Comparison of ENCODE assay signal across 19 cellular contexts in genomic region chr10:1151071-1152033, GRCh38.
DNase-seq lines count a peak whose midpoint lies in the region; ATAC-seq and TF ChIP-seq lines count a peak whose summit lies in the region.
"Had no signal": no experiment of that assay in that cellular context is flagged by ENCODE, and none has a peak within 500 bp of the region (broad histone marks: within the 10 kb centered on the region; RNA-seq: fewer than 3 reads in every experiment).

No MANE protein-coding gene starts in this region.

- no peak overlapping the region for H3K27ac ChIP-seq in RWPE2 (ENCODE audit: poor library complexity, severe bottlenecking)
- H3K27ac ChIP-seq in endodermal cell (ENCODE audit: low read depth, low read length): no peak overlapping the region
- H3K27ac ChIP-seq: PC-9, psoas muscle, tibial artery had no signal

- no peaks in the 10 kb centered on the region for H3K4me1 Mint-ChIP-seq in activated T-helper 1 cell treated with anti-CD3 and anti-CD28 coated beads, Interleukin-12 subunit alpha, Interleukin-12 subunit beta, Interleukin-2, Interleukin-4 antibody, amounts not matched to agents 30 ng/mL and 10 ng/mL and 1 ng/mL, durations not matched to agents 14 hours and 24 hours and 36 hours (ENCODE audit: low read depth)
- H3K4me1 Mint-ChIP-seq in endodermal cell: peaks cover 25% of the 10 kb centered on the region
- H3K4me1 Mint-ChIP-seq: activated CD4-positive, alpha-beta T cell treated with anti-CD3 and anti-CD28 coated beads, Interleukin-2, amount 10 ng/mL, durations not matched to agents 24 days and 14 days had no signal

- H3K36me3 ChIP-seq in RWPE2 (ENCODE audit: low read depth) (no peaks in the 10 kb centered on the region), endodermal cell (ENCODE audit: control insufficient read depth, insufficient read depth, low read length) (no peaks in the 10 kb centered on the region)
- H3K36me3 ChIP-seq: tibial artery had no signal

- TF ChIP-seq CTCF in RWPE2 (IDR thresholded peaks at IDR 0.05; ENCODE audit: poor library complexity, severe bottlenecking): no peak
- TF ChIP-seq CTCF in endodermal cell (conservative IDR thresholded peaks at IDR 0.05): no peak

- H3K9me3 ChIP-seq in RWPE2 (ENCODE audit: severe bottlenecking): no peaks in the 10 kb centered on the region
- no peaks in the 10 kb centered on the region for H3K9me3 ChIP-seq in endodermal cell (ENCODE audit: control insufficient read depth, low read length)
- H3K9me3 ChIP-seq: psoas muscle had no signal

- H3K4me1 ChIP-seq in RWPE2 (ENCODE audit: insufficient read depth, poor library complexity, severe bottlenecking) (no peaks in the 10 kb centered on the region), endodermal cell (ENCODE audit: control insufficient read depth, insufficient read depth, low read length) (no peaks in the 10 kb centered on the region)
- H3K4me1 ChIP-seq: psoas muscle, tibial artery had no signal

- DNase-seq in ACHN: peak; percentile 78
- no peak for DNase-seq in RWPE2 (ENCODE audit: low spot score)
- peak; percentile 51 for DNase-seq in islet precursor cell
- no peak for DNase-seq in activated T-helper 1 cell treated with anti-CD3 and anti-CD28 coated beads, Interleukin-12 subunit alpha, Interleukin-12 subunit beta, Interleukin-2, Interleukin-4 antibody, amounts not matched to agents 30 ng/mL and 10 ng/mL and 1 ng/mL, durations not matched to agents 14 hours and 24 hours and 36 hours (ENCODE audit: low spot score)
- DNase-seq in cerebellar nuclear complex (lab: John Stamatoyannopoulos, UW): no peak
- no peak for DNase-seq in endodermal cell
- DNase-seq: activated CD4-positive, alpha-beta T cell treated with anti-CD3 and anti-CD28 coated beads, Interleukin-2, amount 10 ng/mL, durations not matched to agents 24 days and 14 days; activated effector memory CD4-positive, alpha-beta T cell treated with Interleukin-2 at 50 U/mL for 16 hours; aorta; effector memory CD8-positive, alpha-beta T cell; NCI-H1105 treated with DMSO at 0.1 percent for 48 hours; NCI-H446 treated with DMSO at 0.1 percent for 48 hours; PC-9; psoas muscle; T-helper 1 cell had no signal

- 93 to 94% methylated on average over 11 to 15 of the region's 15 CpGs for WGBS in endodermal cell (ENCODE audit: insufficient coverage in 1 of 2, insufficient read length in 1 of 2), 2 experiments

- peaks cover 3% of the 10 kb centered on the region for H3K9me3 Mint-ChIP-seq in activated T-helper 1 cell treated with anti-CD3 and anti-CD28 coated beads, Interleukin-12 subunit alpha, Interleukin-12 subunit beta, Interleukin-2, Interleukin-4 antibody, amounts not matched to agents 30 ng/mL and 10 ng/mL and 1 ng/mL, durations not matched to agents 14 hours and 24 hours and 36 hours
- H3K9me3 Mint-ChIP-seq in endodermal cell: peaks cover 13% of the 10 kb centered on the region
- H3K9me3 Mint-ChIP-seq: effector memory CD8-positive, alpha-beta T cell had no signal

- H3K27ac Mint-ChIP-seq in activated T-helper 1 cell treated with anti-CD3 and anti-CD28 coated beads, Interleukin-12 subunit alpha, Interleukin-12 subunit beta, Interleukin-2, Interleukin-4 antibody, amounts not matched to agents 30 ng/mL and 10 ng/mL and 1 ng/mL, durations not matched to agents 14 hours and 24 hours and 36 hours: no peak overlapping the region
- no peak overlapping the region for H3K27ac Mint-ChIP-seq in endodermal cell
- H3K27ac Mint-ChIP-seq: activated CD4-positive, alpha-beta T cell treated with anti-CD3 and anti-CD28 coated beads, Interleukin-2, amount 10 ng/mL, durations not matched to agents 24 days and 14 days had no signal

- no peak overlapping the region for H3K4me3 Mint-ChIP-seq in activated T-helper 1 cell treated with anti-CD3 and anti-CD28 coated beads, Interleukin-12 subunit alpha, Interleukin-12 subunit beta, Interleukin-2, Interleukin-4 antibody, amounts not matched to agents 30 ng/mL and 10 ng/mL and 1 ng/mL, durations not matched to agents 14 hours and 24 hours and 36 hours
- no peak overlapping the region for H3K4me3 Mint-ChIP-seq in endodermal cell
- H3K4me3 Mint-ChIP-seq: activated CD4-positive, alpha-beta T cell treated with anti-CD3 and anti-CD28 coated beads, Interleukin-2, amount 10 ng/mL, durations not matched to agents 24 days and 14 days; effector memory CD8-positive, alpha-beta T cell; IgD-negative memory B cell had no signal

- intact Hi-C loops in activated T-helper 1 cell treated with anti-CD3 and anti-CD28 coated beads, Interleukin-12 subunit alpha, Interleukin-12 subunit beta, Interleukin-2, Interleukin-4 antibody, amounts not matched to agents 30 ng/mL and 10 ng/mL and 1 ng/mL, durations not matched to agents 14 hours and 24 hours and 36 hours (cut with micrococcal nuclease): no loop called here

- no peaks in the 10 kb centered on the region for H3K27me3 ChIP-seq in RWPE2 (ENCODE audit: insufficient read depth, poor library complexity, severe bottlenecking)
- H3K27me3 ChIP-seq in endodermal cell (ENCODE audit: control insufficient read depth, insufficient read depth, low read length, poor library complexity, severe bottlenecking): no peaks in the 10 kb centered on the region
- H3K27me3 ChIP-seq: tibial artery had no signal

- H3K36me3 Mint-ChIP-seq in activated T-helper 1 cell treated with anti-CD3 and anti-CD28 coated beads, Interleukin-12 subunit alpha, Interleukin-12 subunit beta, Interleukin-2, Interleukin-4 antibody, amounts not matched to agents 30 ng/mL and 10 ng/mL and 1 ng/mL, durations not matched to agents 14 hours and 24 hours and 36 hours (ENCODE audit: low read depth): no peaks in the 10 kb centered on the region
- no peaks in the 10 kb centered on the region for H3K36me3 Mint-ChIP-seq in endodermal cell (ENCODE audit: low read depth)
- H3K36me3 Mint-ChIP-seq: IgD-negative memory B cell had no signal

- H3K27me3 Mint-ChIP-seq in activated T-helper 1 cell treated with anti-CD3 and anti-CD28 coated beads, Interleukin-12 subunit alpha, Interleukin-12 subunit beta, Interleukin-2, Interleukin-4 antibody, amounts not matched to agents 30 ng/mL and 10 ng/mL and 1 ng/mL, durations not matched to agents 14 hours and 24 hours and 36 hours (ENCODE audit: insufficient read depth): peaks cover 4% of the 10 kb centered on the region
- peaks cover 5% of the 10 kb centered on the region for H3K27me3 Mint-ChIP-seq in endodermal cell (ENCODE audit: insufficient read depth)

- ATAC-seq in GM19043 (IDR thresholded peaks at IDR 0.05; ENCODE audit: low read depth, unreplicated experiment) (peak; percentile 74), RWPE2 (ENCODE audit: low read depth) (peak; percentile 25; the same call in 1 of the 3 replicates), GM21717 (IDR thresholded peaks at IDR 0.05; ENCODE audit: unreplicated experiment) (no peak)
- ATAC-seq: effector memory CD8-positive, alpha-beta T cell; psoas muscle had no signal

- H3K4me3 ChIP-seq in RWPE2 (ENCODE audit: severe bottlenecking) (no peak overlapping the region), endodermal cell (ENCODE audit: low read length) (no peak overlapping the region)
- H3K4me3 ChIP-seq: PC-9, psoas muscle, tibial artery had no signal

- in situ Hi-C loops in ACHN (cut with HindIII; ENCODE audit: low pct_ligation_motif_present, low pct_unique_long_range_greater_than_20kb, low sequenced_read_pairs): no loop called here

- no peak overlapping the region for H3K9ac ChIP-seq in endodermal cell (ENCODE audit: extremely low read depth, low read length, poor library complexity, severe bottlenecking)

Comparison
In these comparisons a context has a peak if more than half of its experiments do, and no peak if none do; other contexts are left out.
1. DNase-seq: peak in ACHN (single experiment) and islet precursor cell (single experiment); none in RWPE2 (single experiment), activated T-helper 1 cell treated with anti-CD3 and anti-CD28 coated beads, Interleukin-12 subunit alpha, Interleukin-12 subunit beta, Interleukin-2, Interleukin-4 antibody, amounts not matched to agents 30 ng/mL and 10 ng/mL and 1 ng/mL, durations not matched to agents 14 hours and 24 hours and 36 hours (single experiment), cerebellar nuclear complex (0 of 2) and endodermal cell (single experiment).